In genomic region chr19:58218899-58219298, GRCh38 we compare ENCODE assay signal across 1 cellular context.
A peak's percentile ranks its signal among the peaks of the same experiment; 100 is the strongest.
TF ChIP-seq lines count a peak whose summit lies in the region.

No MANE protein-coding gene starts in this region.

TF ChIP-seq in H1, 55 proteins besides CTCF, POLR2A, EP300 and RAD21:
- no peak for TF ChIP-seq TAF7 (optimal IDR thresholded peaks at IDR 0.05; ENCODE audit: borderline replicate concordance, low read depth, low read length)
- TF ChIP-seq KDM1A (IDR thresholded peaks at IDR 0.05; ENCODE audit: borderline replicate concordance, low read length): peak; percentile 80; the same call in 1 of the 2 replicates
TF ChIP-seq in H1: peak in this region for 1.
